ENCODE assay signal across 23 cellular contexts in genomic region chr1:62385923-62386322, GRCh38. TPM values are rescaled to one million over a fixed set of nuclear protein-coding genes. Genes with fewer than 3 reads are reported as not detected.
DNase-seq lines count a peak whose midpoint lies in the region; TF ChIP-seq lines count a peak whose summit lies in the region.
"Had no signal": no experiment of that assay in that cellular context is flagged by ENCODE, and none has a peak within 500 bp of the region (broad histone marks: within the 10 kb centered on the region; RNA-seq: fewer than 3 reads in every experiment).

No MANE protein-coding gene starts in this region.

- POLR2A ChIA-PET in A673 (lab: Charles Lee; ENCODE audit: low non-redundant PET) = no interaction called here

- H2AFZ ChIP-seq in smooth muscle cell (ENCODE audit: low read depth) = peak overlapping the region; percentile 40
- no peak overlapping the region for H2AFZ ChIP-seq in GM23248

- peaks cover 20% of the 10 kb centered on the region for H3K27me3 ChIP-seq in A673 (replicated peaks; ENCODE audit: insufficient read depth, low read depth, low read length, poor library complexity)
- no peaks in the 10 kb centered on the region for H3K27me3 ChIP-seq in smooth muscle cell (ENCODE audit: low read depth)
- H3K27me3 ChIP-seq in GM23248 (replicated peaks; ENCODE audit: insufficient read depth) = no peaks in the 10 kb centered on the region

- CTCF ChIA-PET in A673 (lab: Charles Lee) = interaction anchor here (0.6 kb wide), 1 partner anchor 918 kb away, joined by 6 read pairs; no protein-coding TSS in a partner anchor

- no peaks in the 10 kb centered on the region for H3K79me2 ChIP-seq in smooth muscle cell (ENCODE audit: low read depth)
- no peaks in the 10 kb centered on the region for H3K79me2 ChIP-seq in GM23248 (ENCODE audit: insufficient read depth)

- H3K9me2 ChIP-seq in GM23248 (ENCODE audit: insufficient read depth) = no peaks in the 10 kb centered on the region

- H3K36me3 Mint-ChIP-seq in mesothelial cell of epicardium = no peaks in the 10 kb centered on the region
- H3K36me3 Mint-ChIP-seq: CD4-positive, CD25-positive, alpha-beta regulatory T cell had no signal

- H3K9me3 ChIP-seq in A673 (ENCODE audit: low read depth, low read length, poor library complexity, severe bottlenecking) = no peaks in the 10 kb centered on the region
- H3K9me3 ChIP-seq in smooth muscle cell (replicated peaks; ENCODE audit: low read depth) = no peaks in the 10 kb centered on the region
- no peaks in the 10 kb centered on the region for H3K9me3 ChIP-seq in GM23248 (ENCODE audit: low read depth)

- H4K20me1 ChIP-seq in smooth muscle cell (ENCODE audit: low read depth) = no peaks in the 10 kb centered on the region
- H4K20me1 ChIP-seq in GM23248 (ENCODE audit: insufficient read depth) = no peaks in the 10 kb centered on the region

- no peak overlapping the region for H3K4me3 ChIP-seq in A673 (ENCODE audit: low read depth, low read length, poor library complexity, severe bottlenecking)
- no peak overlapping the region for H3K4me3 ChIP-seq in smooth muscle cell
- no peak overlapping the region for H3K4me3 ChIP-seq in GM23248

- H3F3A ChIP-seq in smooth muscle cell (ENCODE audit: low read depth) = peaks cover 6% of the 10 kb centered on the region
- peaks cover 8% of the 10 kb centered on the region; the same call in 1 of the 2 replicates for H3F3A ChIP-seq in GM23248 (ENCODE audit: insufficient read depth)

- H3K4me1 Mint-ChIP-seq in mesothelial cell of epicardium = peaks cover 47% of the 10 kb centered on the region
- H3K4me1 Mint-ChIP-seq: B cell; CD4-positive, CD25-positive, alpha-beta regulatory T cell had no signal

- peak overlapping the region; percentile 5 for H3K4me2 ChIP-seq in smooth muscle cell
- H3K4me2 ChIP-seq in GM23248 (ENCODE audit: unreplicated experiment) = no peak overlapping the region
- H3K4me2 ChIP-seq: KMS-11 had no signal

- no peaks in the 10 kb centered on the region for H3K27me3 Mint-ChIP-seq in mesothelial cell of epicardium (ENCODE audit: low read depth)

- peak overlapping the region; percentile 79 for H3K27ac ChIP-seq in A673 (ENCODE audit: low read depth, low read length, poor library complexity, severe bottlenecking)
- H3K27ac ChIP-seq in VCaP = peak overlapping the region; percentile 59
- peak overlapping the region; percentile 28 for H3K27ac ChIP-seq in smooth muscle cell (ENCODE audit: low read depth)
- H3K27ac ChIP-seq in GM23248 = no peak overlapping the region
- H3K27ac ChIP-seq: 22Rv1, KMS-11 had no signal

- H3K9me3 Mint-ChIP-seq in mesothelial cell of epicardium = no peaks in the 10 kb centered on the region
- H3K9me3 Mint-ChIP-seq: H9 had no signal

- no TSS peak for BruUV-seq in A673 (replicated peaks; lab: Mats Ljungman, UMichigan)

- H3K4me1 ChIP-seq in A673 (ENCODE audit: insufficient read depth, low read length, poor library complexity, severe bottlenecking) (peaks cover 47% of the 10 kb centered on the region), smooth muscle cell (ENCODE audit: low read depth) (peaks cover 11% of the 10 kb centered on the region), GM23248 (ENCODE audit: insufficient read depth) (peaks cover 11% of the 10 kb centered on the region)

- DNase-seq in A673 (ENCODE audit: low spot score) (no peak), mesothelial cell of epicardium (ENCODE audit: low spot score in 2 of 2, unreplicated experiment in 2 of 2) (no peak), smooth muscle cell (lab: John Stamatoyannopoulos, UW; ENCODE audit: unreplicated experiment) (no peak), A172 (ENCODE audit: low spot score) (no peak), posterior vena cava (ENCODE audit: low spot score) (no peak), GM23248 (no peak), DMS53 (lab: John Stamatoyannopoulos, UW) (no peak)
- DNase-seq: CD4-positive, CD25-positive, alpha-beta regulatory T cell; COR-L47; DMS153; GF-D8; H9; MV-4-11; NCI-H1417 treated with DMSO at 0.1 percent for 48 hours; NCI-H187 treated with DMSO at 0.1 percent for 48 hours; NCI-H2227 treated with DMSO at 0.1 percent for 48 hours; NCI-H510A treated with DMSO at 0.1 percent for 48 hours; NCI-H82; RPMI8226 had no signal

- no peak for TF ChIP-seq CTCF in A673 (conservative IDR thresholded peaks at IDR 0.05; ENCODE audit: low read depth, low read length)
- TF ChIP-seq CTCF in VCaP (conservative IDR thresholded peaks at IDR 0.05) = no peak
- TF ChIP-seq CTCF in mesothelial cell of epicardium (IDR thresholded peaks at IDR 0.05; ENCODE audit: unreplicated experiment) = no peak
- no peak for TF ChIP-seq CTCF in smooth muscle cell (IDR thresholded peaks at IDR 0.05; ENCODE audit: borderline replicate concordance, insufficient read depth, poor library complexity, severe bottlenecking)

- H3K36me3 ChIP-seq in A673 (ENCODE audit: insufficient read depth, low read length, poor library complexity, severe bottlenecking) (no peaks in the 10 kb centered on the region), smooth muscle cell (ENCODE audit: low read depth) (no peaks in the 10 kb centered on the region), GM23248 (ENCODE audit: low read depth) (no peaks in the 10 kb centered on the region)

- peak overlapping the region; percentile 73 for H3K27ac Mint-ChIP-seq in mesothelial cell of epicardium
- H3K27ac Mint-ChIP-seq: B cell; CD4-positive, CD25-positive, alpha-beta regulatory T cell; H9 had no signal

- in situ Hi-C loops in GM23248 (cut with MboI) = no loop called here

- H3K9ac ChIP-seq in smooth muscle cell (ENCODE audit: low read depth) (no peak overlapping the region), GM23248 (no peak overlapping the region)
- H3K9ac ChIP-seq: KMS-11 had no signal

- WGBS in smooth muscle cell (ENCODE audit: low lambda C conversion rate) = 89% methylated on average over 5 of the region's 5 CpGs
- WGBS in GM23248 (ENCODE audit: low coverage in 1 of 2, low lambda C conversion rate in 2 of 2, missing lambda C conversion rate in 2 of 2), 2 experiments = 85 to 91% methylated on average over 5 of the region's 5 CpGs

- H3K4me3 Mint-ChIP-seq in mesothelial cell of epicardium = no peak overlapping the region
- H3K4me3 Mint-ChIP-seq: B cell; CD4-positive, CD25-positive, alpha-beta regulatory T cell; H9 had no signal

- intact Hi-C loops in A673 (cut with micrococcal nuclease; ENCODE audit: unreplicated experiment) (loop anchor here (2.0 kb wide), 1 partner anchor 15 kb away; no protein-coding TSS in a partner anchor), posterior vena cava (cut with DNase I) (no loop called here)

RNA-seq across cellular contexts. Expression of gene USP1, which starts 50.9 kb away (rescaled TPM):
- 85.9 and 90.0 TPM in 2 replicates for total RNA-seq in A673 (2021)
- total RNA-seq in mesothelial cell of epicardium = 24.4 to 25.1 TPM (median 24.8 TPM) in 3 replicates
- 22.1 TPM in 2 replicates for total RNA-seq in smooth muscle cell
- 11.2 and 11.9 TPM in 2 replicates for polyA plus RNA-seq in smooth muscle cell
- 70.8 and 81.9 TPM in 2 replicates for total RNA-seq in A172 (2014; rRNA removed; shearing (Covaris generic))
- 10 to 100 TPM; 20.2 to 29.8 TPM for total RNA-seq in posterior vena cava
- total RNA-seq in GM23248 (2014; rRNA removed; shearing (Covaris generic)) = 27.8 and 31.2 TPM in 2 replicates
- 22.7 and 22.8 TPM in 2 replicates for polyA plus RNA-seq in GM23248 (2016; fragmentation: Nextera tagmentation; extraction: Ambion mirVana)
